Comparison of ENCODE assay signal across 1 cellular context in genomic region chr1:19392221-19392620, GRCh38.
TF ChIP-seq lines count a peak whose summit lies in the region.

No MANE protein-coding gene starts in this region.

TF ChIP-seq in GM12878, 131 proteins besides CTCF, POLR2A, EP300 and RAD21 (continued from another document):
- no peak for TF ChIP-seq ZBTB40 (IDR thresholded peaks at IDR 0.05; ENCODE audit: borderline replicate concordance)
- TF ChIP-seq MYB (IDR thresholded peaks at IDR 0.05; ENCODE audit: borderline replicate concordance, low read depth, low read length): no peak
- TF ChIP-seq ZBTB11 (CRISPR knock-in tag; IDR thresholded peaks at IDR 0.05): no peak
- no peak for TF ChIP-seq RCOR1 (conservative IDR thresholded peaks at IDR 0.05; ENCODE audit: low read depth, low read length)
- TF ChIP-seq CBX5 (IDR thresholded peaks at IDR 0.05; ENCODE audit: low read depth): no peak
- no peak for TF ChIP-seq SMC3 (IDR thresholded peaks at IDR 0.05; ENCODE audit: borderline replicate concordance, low read length)
- no peak for TF ChIP-seq ZNF622 (IDR thresholded peaks at IDR 0.05)
- no peak for TF ChIP-seq FOXK2 (IDR thresholded peaks at IDR 0.05)
- no peak for TF ChIP-seq FOXM1 (IDR thresholded peaks at IDR 0.05; ENCODE audit: low read depth, low read length)
- no peak for TF ChIP-seq DPF2 (IDR thresholded peaks at IDR 0.05)
